In the genomic region with DNA sequence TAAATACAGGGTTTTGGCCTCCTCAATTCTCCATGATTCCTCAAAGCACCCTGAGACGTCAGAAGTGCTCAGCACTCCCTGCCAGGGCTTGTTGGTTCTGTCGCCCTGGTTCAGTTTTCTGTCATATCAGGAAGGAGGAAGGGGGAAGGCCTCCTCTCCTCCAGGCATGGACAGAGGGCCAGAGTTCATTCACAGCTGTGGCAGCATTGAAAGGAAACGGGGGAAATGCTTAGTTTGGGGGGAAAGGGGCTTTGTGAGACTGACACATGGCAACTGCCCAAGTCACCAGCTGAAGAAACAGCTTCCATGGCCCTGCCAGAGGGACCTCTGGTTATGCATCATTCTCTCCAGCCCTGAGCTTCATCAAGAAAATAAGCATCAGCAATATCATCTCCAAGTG, we compare ENCODE assay signal across 1 cellular context.
A peak's percentile ranks its signal among the peaks of the same experiment; 100 is the strongest.
TF ChIP-seq lines count a peak whose summit lies in the region.

No MANE protein-coding gene starts in this region.

TF ChIP-seq in endothelial cell of umbilical vein, 7 proteins besides CTCF, POLR2A, EP300 and RAD21:
- TF ChIP-seq FOS (IDR thresholded peaks at IDR 0.05; ENCODE audit: borderline replicate concordance, insufficient read depth, low read length): no peak
- TF ChIP-seq POLR2AphosphoS5 (IDR thresholded peaks at IDR 0.05; ENCODE audit: insufficient read depth, low read depth, low read length): peak; percentile 38
